In the genomic region with DNA sequence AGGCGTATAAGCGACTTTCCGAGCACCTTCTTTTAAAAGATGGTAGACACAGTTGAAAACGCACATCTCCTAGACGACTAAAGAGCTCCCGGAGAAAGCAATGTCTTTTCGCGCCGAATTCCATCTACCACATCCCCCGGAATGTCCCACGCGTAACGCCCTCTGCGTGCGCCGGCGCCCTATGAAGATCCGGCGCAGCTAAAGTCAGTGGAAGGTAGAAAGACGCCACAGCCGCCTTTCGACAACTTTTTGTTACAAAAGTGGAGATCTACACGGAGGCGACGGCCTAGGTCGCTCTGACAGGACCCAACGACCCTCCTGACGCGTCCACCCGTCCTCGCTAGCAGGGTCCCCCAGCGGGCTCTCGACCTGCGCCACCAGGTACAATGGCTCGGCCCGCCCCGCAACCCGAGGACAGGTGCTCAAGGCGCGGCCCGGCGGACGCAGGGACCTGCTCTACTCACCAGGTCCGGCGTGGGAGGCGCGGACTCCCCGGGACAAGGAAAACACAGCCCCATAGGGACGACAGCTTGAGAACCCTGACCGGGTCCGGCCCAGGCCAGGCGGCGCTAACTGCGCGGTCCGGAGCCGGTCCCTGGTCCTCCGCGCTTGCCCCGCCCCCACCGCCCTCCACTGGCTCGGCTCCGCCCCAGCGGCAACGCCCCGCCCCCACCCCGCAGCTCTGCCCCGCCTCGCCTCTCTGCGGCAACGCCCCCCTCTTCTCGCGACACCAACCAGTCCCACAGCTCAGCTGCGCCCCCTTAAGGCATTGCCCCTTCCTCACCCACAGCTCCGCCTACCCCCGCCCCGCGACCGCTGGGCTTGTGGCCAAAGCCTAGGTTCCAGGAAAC, we compare ENCODE assay signal across 1 cellular context.
TF ChIP-seq lines count a peak whose summit lies in the region.

A gene with protein sequence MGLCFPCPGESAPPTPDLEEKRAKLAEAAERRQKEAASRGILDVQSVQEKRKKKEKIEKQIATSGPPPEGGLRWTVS (minus strand): TSS at position 571 of the 851 bp plus-strand sequence. CDS start 53 bp downstream, at position 518.

TF ChIP-seq in K562, 482 proteins besides CTCF, POLR2A, EP300 and RAD21 (continued from another document):
- TF ChIP-seq, protein P1, sequence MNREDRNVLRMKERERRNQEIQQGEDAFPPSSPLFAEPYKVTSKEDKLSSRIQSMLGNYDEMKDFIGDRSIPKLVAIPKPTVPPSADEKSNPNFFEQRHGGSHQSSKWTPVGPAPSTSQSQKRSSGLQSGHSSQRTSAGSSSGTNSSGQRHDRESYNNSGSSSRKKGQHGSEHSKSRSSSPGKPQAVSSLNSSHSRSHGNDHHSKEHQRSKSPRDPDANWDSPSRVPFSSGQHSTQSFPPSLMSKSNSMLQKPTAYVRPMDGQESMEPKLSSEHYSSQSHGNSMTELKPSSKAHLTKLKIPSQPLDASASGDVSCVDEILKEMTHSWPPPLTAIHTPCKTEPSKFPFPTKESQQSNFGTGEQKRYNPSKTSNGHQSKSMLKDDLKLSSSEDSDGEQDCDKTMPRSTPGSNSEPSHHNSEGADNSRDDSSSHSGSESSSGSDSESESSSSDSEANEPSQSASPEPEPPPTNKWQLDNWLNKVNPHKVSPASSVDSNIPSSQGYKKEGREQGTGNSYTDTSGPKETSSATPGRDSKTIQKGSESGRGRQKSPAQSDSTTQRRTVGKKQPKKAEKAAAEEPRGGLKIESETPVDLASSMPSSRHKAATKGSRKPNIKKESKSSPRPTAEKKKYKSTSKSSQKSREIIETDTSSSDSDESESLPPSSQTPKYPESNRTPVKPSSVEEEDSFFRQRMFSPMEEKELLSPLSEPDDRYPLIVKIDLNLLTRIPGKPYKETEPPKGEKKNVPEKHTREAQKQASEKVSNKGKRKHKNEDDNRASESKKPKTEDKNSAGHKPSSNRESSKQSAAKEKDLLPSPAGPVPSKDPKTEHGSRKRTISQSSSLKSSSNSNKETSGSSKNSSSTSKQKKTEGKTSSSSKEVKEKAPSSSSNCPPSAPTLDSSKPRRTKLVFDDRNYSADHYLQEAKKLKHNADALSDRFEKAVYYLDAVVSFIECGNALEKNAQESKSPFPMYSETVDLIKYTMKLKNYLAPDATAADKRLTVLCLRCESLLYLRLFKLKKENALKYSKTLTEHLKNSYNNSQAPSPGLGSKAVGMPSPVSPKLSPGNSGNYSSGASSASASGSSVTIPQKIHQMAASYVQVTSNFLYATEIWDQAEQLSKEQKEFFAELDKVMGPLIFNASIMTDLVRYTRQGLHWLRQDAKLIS (CRISPR knock-in tag; IDR thresholded peaks at IDR 0.05), result 0 out of 2 replicates have a peak, but pooled peaks have one; percentile 29
- TF ChIP-seq CBFA2T2 (conservative IDR thresholded peaks at IDR 0.05), result no peak
- TF ChIP-seq, protein P2, sequence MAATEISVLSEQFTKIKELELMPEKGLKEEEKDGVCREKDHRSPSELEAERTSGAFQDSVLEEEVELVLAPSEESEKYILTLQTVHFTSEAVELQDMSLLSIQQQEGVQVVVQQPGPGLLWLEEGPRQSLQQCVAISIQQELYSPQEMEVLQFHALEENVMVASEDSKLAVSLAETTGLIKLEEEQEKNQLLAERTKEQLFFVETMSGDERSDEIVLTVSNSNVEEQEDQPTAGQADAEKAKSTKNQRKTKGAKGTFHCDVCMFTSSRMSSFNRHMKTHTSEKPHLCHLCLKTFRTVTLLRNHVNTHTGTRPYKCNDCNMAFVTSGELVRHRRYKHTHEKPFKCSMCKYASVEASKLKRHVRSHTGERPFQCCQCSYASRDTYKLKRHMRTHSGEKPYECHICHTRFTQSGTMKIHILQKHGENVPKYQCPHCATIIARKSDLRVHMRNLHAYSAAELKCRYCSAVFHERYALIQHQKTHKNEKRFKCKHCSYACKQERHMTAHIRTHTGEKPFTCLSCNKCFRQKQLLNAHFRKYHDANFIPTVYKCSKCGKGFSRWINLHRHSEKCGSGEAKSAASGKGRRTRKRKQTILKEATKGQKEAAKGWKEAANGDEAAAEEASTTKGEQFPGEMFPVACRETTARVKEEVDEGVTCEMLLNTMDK (IDR thresholded peaks at IDR 0.05; ENCODE audit: borderline replicate concordance, insufficient read depth, low read depth, low read length, poor library complexity, severe bottlenecking), result no peak
- no peak for TF ChIP-seq PHF21A (IDR thresholded peaks at IDR 0.05; ENCODE audit: borderline replicate concordance, low read depth)
- TF ChIP-seq, protein P3, sequence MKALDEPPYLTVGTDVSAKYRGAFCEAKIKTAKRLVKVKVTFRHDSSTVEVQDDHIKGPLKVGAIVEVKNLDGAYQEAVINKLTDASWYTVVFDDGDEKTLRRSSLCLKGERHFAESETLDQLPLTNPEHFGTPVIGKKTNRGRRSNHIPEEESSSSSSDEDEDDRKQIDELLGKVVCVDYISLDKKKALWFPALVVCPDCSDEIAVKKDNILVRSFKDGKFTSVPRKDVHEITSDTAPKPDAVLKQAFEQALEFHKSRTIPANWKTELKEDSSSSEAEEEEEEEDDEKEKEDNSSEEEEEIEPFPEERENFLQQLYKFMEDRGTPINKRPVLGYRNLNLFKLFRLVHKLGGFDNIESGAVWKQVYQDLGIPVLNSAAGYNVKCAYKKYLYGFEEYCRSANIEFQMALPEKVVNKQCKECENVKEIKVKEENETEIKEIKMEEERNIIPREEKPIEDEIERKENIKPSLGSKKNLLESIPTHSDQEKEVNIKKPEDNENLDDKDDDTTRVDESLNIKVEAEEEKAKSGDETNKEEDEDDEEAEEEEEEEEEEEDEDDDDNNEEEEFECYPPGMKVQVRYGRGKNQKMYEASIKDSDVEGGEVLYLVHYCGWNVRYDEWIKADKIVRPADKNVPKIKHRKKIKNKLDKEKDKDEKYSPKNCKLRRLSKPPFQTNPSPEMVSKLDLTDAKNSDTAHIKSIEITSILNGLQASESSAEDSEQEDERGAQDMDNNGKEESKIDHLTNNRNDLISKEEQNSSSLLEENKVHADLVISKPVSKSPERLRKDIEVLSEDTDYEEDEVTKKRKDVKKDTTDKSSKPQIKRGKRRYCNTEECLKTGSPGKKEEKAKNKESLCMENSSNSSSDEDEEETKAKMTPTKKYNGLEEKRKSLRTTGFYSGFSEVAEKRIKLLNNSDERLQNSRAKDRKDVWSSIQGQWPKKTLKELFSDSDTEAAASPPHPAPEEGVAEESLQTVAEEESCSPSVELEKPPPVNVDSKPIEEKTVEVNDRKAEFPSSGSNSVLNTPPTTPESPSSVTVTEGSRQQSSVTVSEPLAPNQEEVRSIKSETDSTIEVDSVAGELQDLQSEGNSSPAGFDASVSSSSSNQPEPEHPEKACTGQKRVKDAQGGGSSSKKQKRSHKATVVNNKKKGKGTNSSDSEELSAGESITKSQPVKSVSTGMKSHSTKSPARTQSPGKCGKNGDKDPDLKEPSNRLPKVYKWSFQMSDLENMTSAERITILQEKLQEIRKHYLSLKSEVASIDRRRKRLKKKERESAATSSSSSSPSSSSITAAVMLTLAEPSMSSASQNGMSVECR (CRISPR knock-in tag; IDR thresholded peaks at IDR 0.05), result peak; percentile 20; the same call in 1 of the 2 replicates
- TF ChIP-seq CREB1 (IDR thresholded peaks at IDR 0.05), result peak; percentile 74
- peak; percentile 21; the same call in 1 of the 2 replicates for TF ChIP-seq CREB1 (CRISPR knock-in tag; IDR thresholded peaks at IDR 0.05)
- peak; percentile 68 for TF ChIP-seq POLR2B (IDR thresholded peaks at IDR 0.05; ENCODE audit: low read depth, partially characterized antibody)
- TF ChIP-seq SP1 (CRISPR knock-in tag; IDR thresholded peaks at IDR 0.05), result peak; percentile 65
- TF ChIP-seq, protein P4, sequence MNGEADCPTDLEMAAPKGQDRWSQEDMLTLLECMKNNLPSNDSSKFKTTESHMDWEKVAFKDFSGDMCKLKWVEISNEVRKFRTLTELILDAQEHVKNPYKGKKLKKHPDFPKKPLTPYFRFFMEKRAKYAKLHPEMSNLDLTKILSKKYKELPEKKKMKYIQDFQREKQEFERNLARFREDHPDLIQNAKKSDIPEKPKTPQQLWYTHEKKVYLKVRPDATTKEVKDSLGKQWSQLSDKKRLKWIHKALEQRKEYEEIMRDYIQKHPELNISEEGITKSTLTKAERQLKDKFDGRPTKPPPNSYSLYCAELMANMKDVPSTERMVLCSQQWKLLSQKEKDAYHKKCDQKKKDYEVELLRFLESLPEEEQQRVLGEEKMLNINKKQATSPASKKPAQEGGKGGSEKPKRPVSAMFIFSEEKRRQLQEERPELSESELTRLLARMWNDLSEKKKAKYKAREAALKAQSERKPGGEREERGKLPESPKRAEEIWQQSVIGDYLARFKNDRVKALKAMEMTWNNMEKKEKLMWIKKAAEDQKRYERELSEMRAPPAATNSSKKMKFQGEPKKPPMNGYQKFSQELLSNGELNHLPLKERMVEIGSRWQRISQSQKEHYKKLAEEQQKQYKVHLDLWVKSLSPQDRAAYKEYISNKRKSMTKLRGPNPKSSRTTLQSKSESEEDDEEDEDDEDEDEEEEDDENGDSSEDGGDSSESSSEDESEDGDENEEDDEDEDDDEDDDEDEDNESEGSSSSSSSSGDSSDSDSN (IDR thresholded peaks at IDR 0.05; ENCODE audit: borderline replicate concordance in 1 of 2, low read depth in 2 of 2, low read length in 2 of 2), result peak in 1 of 2 experiments; percentile 85; a peak in 1 of 4 replicates
- TF ChIP-seq TEAD1 (CRISPR knock-in tag; IDR thresholded peaks at IDR 0.05), result peak in 1 of 2 experiments; percentile 98; a peak in 2 of 4 replicates
- TF ChIP-seq L3MBTL2 (IDR thresholded peaks at IDR 0.05), result peak; percentile 68; the same call in 1 of the 2 replicates
- TF ChIP-seq, protein P5, sequence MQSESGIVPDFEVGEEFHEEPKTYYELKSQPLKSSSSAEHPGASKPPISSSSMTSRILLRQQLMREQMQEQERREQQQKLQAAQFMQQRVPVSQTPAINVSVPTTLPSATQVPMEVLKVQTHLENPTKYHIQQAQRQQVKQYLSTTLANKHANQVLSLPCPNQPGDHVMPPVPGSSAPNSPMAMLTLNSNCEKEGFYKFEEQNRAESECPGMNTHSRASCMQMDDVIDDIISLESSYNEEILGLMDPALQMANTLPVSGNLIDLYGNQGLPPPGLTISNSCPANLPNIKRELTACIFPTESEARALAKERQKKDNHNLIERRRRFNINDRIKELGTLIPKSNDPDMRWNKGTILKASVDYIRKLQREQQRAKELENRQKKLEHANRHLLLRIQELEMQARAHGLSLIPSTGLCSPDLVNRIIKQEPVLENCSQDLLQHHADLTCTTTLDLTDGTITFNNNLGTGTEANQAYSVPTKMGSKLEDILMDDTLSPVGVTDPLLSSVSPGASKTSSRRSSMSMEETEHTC (IDR thresholded peaks at IDR 0.05), result no peak
- TF ChIP-seq, protein P6, sequence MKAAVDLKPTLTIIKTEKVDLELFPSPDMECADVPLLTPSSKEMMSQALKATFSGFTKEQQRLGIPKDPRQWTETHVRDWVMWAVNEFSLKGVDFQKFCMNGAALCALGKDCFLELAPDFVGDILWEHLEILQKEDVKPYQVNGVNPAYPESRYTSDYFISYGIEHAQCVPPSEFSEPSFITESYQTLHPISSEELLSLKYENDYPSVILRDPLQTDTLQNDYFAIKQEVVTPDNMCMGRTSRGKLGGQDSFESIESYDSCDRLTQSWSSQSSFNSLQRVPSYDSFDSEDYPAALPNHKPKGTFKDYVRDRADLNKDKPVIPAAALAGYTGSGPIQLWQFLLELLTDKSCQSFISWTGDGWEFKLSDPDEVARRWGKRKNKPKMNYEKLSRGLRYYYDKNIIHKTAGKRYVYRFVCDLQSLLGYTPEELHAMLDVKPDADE (conservative IDR thresholded peaks at IDR 0.05; ENCODE audit: control insufficient read depth, low read depth, low read length), result peak; percentile 66
- TF ChIP-seq, protein P7, sequence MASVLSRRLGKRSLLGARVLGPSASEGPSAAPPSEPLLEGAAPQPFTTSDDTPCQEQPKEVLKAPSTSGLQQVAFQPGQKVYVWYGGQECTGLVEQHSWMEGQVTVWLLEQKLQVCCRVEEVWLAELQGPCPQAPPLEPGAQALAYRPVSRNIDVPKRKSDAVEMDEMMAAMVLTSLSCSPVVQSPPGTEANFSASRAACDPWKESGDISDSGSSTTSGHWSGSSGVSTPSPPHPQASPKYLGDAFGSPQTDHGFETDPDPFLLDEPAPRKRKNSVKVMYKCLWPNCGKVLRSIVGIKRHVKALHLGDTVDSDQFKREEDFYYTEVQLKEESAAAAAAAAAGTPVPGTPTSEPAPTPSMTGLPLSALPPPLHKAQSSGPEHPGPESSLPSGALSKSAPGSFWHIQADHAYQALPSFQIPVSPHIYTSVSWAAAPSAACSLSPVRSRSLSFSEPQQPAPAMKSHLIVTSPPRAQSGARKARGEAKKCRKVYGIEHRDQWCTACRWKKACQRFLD (CRISPR knock-in tag; IDR thresholded peaks at IDR 0.05), result 0 out of 2 replicates have a peak, but pooled peaks have one; percentile 28
- TF ChIP-seq, protein P8, sequence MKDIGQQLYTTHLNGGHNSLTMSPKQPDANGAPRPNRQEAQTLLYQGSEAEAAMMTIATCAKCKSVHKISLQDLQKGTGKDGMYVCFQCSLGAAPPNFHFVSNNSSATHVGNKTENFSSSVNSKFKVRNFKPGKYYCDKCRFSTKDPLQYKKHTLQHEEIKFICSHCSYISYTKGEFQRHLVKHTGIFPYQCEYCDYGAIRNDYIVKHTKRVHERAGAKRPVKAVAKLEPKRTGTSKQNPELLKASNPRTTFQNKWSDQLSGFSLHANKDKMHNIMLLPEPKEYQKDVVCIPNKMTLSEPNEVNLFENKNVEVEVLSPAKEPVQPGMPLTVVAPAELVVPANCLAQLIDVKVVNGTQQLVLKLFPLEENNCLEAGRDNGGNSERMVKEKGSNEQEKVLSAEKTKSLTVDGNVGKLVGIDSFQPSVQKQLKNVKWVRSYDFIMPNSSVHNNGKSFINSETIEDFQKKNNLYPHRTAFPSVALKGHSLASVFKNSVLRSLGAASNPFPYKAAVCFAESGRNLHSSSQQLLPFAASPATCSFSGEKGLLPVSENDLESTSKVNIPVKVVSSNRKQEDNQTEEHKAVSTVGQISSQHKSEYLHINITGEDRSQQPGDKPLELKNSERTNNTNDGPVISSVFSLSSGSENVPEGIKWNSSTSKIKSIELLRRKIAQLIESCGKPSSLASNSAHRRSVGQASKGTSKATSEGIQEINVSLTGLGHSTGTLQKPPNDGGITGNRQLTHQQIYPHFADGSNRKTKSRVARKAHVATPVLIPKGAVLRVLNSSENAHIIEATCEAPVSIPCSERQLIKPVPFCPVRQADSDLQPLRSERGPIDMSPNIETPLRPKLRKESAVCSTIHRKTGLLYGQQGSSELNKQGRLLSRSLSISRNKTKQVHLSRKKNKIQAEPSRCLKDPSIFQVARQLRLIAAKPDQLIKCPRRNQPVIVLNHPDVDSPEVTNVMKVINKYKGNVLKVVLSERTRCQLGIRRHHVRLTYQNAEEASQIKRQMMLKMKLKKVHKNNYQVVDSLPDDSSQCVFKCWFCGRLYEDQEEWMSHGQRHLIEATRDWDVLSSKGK (CRISPR knock-in tag; IDR thresholded peaks at IDR 0.05), result no peak
- 0 out of 2 replicates have a peak, but pooled peaks have one; percentile 17 for TF ChIP-seq PML (IDR thresholded peaks at IDR 0.05; ENCODE audit: low read length)
- TF ChIP-seq HLTF (IDR thresholded peaks at IDR 0.05), result no peak
- TF ChIP-seq JUND (IDR thresholded peaks at IDR 0.05; ENCODE audit: borderline replicate concordance, low read depth, low read length), result peak; percentile 29; the same call in 1 of the 2 replicates
- TF ChIP-seq JUND (tag; IDR thresholded peaks at IDR 0.05; ENCODE audit: borderline replicate concordance, low read depth, low read length), result no peak; the same call in 2 of the 3 replicates
- TF ChIP-seq, protein P9, sequence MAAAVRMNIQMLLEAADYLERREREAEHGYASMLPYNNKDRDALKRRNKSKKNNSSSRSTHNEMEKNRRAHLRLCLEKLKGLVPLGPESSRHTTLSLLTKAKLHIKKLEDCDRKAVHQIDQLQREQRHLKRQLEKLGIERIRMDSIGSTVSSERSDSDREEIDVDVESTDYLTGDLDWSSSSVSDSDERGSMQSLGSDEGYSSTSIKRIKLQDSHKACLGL (CRISPR knock-in tag; IDR thresholded peaks at IDR 0.05; ENCODE audit: borderline replicate concordance, poor library complexity, severe bottlenecking), result no peak
